Comparison of ENCODE assay signal across 8 cellular contexts in the genomic region with DNA sequence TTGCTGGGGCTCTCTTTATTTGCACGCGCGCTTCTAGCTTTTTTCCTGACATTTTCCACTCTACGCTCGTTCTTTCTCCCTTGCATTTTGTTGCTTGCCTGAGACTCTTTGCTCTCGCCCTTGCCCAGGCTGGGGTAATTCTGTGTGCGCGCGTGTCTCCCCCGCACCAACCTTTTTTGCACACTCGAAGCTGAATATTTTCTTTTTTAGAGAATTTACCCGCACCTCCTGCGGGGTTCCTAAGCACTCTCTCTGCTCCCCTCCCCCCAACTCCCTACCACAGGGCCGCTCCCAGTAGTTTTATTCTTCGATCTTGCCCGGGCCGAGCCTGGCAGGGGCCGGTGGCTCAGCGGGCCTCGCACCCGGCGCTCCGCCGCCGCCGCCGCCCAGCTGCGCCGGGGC. TPM values are rescaled to one million over a fixed set of nuclear protein-coding genes. Genes with fewer than 3 reads are reported as not detected.
A peak's percentile ranks its signal among the peaks of the same experiment; 100 is the strongest.
DNase-seq lines count a peak whose midpoint lies in the region; ATAC-seq and TF ChIP-seq lines count a peak whose summit lies in the region.

No MANE protein-coding gene starts in this region.

- H3K4me3 ChIP-seq in adipocyte (ENCODE audit: low read length), result peak overlapping the region; percentile 90
- H3K4me3 ChIP-seq in lower leg skin (ENCODE audit: low read depth, poor library complexity, severe bottlenecking), result peak overlapping the region; percentile 33
- H3K4me3 ChIP-seq in transverse colon, result peak overlapping the region; percentile 54 to 89 (median 72)

- H3K27ac ChIP-seq in transverse colon, result peak overlapping the region; percentile 86 to 93 (median 89)

- peak overlapping the region; percentile 88 for H3K9ac ChIP-seq in adipocyte (ENCODE audit: low read length)

- H3K36me3 Mint-ChIP-seq in activated T-cell treated with anti-CD3 and anti-CD28 coated beads, Interleukin-2, amount 50 U/mL, for 4 hours (ENCODE audit: insufficient read depth), result peaks cover 5% of the 10 kb centered on the region

- TF ChIP-seq EP300 in transverse colon (IDR thresholded peaks at IDR 0.05; ENCODE audit: low read depth), result no peak

- peak overlapping the region; percentile 95 for H3K4me3 Mint-ChIP-seq in activated T-cell treated with anti-CD3 and anti-CD28 coated beads, Interleukin-2, amount 50 U/mL, for 4 hours

- TF ChIP-seq CTCF in lower leg skin (IDR thresholded peaks at IDR 0.05), result no peak
- TF ChIP-seq CTCF in transverse colon (IDR thresholded peaks at IDR 0.05), result no peak

- H3K9me3 Mint-ChIP-seq in activated T-cell treated with anti-CD3 and anti-CD28 coated beads, Interleukin-2, amount 50 U/mL, for 4 hours, result no peaks in the 10 kb centered on the region

- intact Hi-C loops in lower leg skin (cut with DNase I; ENCODE audit: low total_unique reads), result loop anchor here (5.0 kb wide), 1 partner anchor 576 kb away; no protein-coding TSS in a partner anchor
- intact Hi-C loops in transverse colon (cut with DNase I; ENCODE audit: low total_unique reads), result loop anchor here (5.0 to 10.0 kb wide), 2 partner anchors 571 to 858 kb away; partner anchors contain the start of gene PPP1R2

- H3K27me3 ChIP-seq in adipocyte (replicated peaks; ENCODE audit: control insufficient read depth, insufficient read depth, low read length) (no peaks in the 10 kb centered on the region), transverse colon (no peaks in the 10 kb centered on the region)

- H3K4me1 ChIP-seq in adipocyte (ENCODE audit: control insufficient read depth, insufficient read depth, low read length) (peaks cover 40% of the 10 kb centered on the region), transverse colon (peaks cover 0 to 52% (median 35%) of the 10 kb centered on the region in 4 donors)

- H3K9me3 ChIP-seq in adipocyte (ENCODE audit: control insufficient read depth, low read length) (no peaks in the 10 kb centered on the region), transverse colon (no peaks in the 10 kb centered on the region)

- H3K27me3 Mint-ChIP-seq in activated T-cell treated with anti-CD3 and anti-CD28 coated beads, Interleukin-2, amount 50 U/mL, for 4 hours (ENCODE audit: low read depth), result peaks cover 20% of the 10 kb centered on the region

- in situ Hi-C loops in transverse colon (cut with MboI; ENCODE audit: low pct_ligation_motif_present in 1 of 4, low pct_unique_long_range_greater_than_20kb in 1 of 4, low sequenced_read_pairs in 3 of 4), result loop anchor here (10.0 to 25.0 kb wide), 5 partner anchors 276 to 851 kb away; partner anchors contain the start of gene PPP1R2 (in 2 of the 4)

- H3K36me3 ChIP-seq in adipocyte (ENCODE audit: control insufficient read depth, insufficient read depth, low read length, severe bottlenecking) (no peaks in the 10 kb centered on the region), transverse colon (no peaks in the 10 kb centered on the region)

- 0% methylated on average over 28 to 29 of the region's 29 CpGs for WGBS in lower leg skin, 2 donors
- WGBS in transverse colon (ENCODE audit: low coverage in 1 of 2), 2 donors, result 0 to 1% methylated on average over 11 to 29 of the region's 29 CpGs

- ATAC-seq in activated T-cell treated with anti-CD3 and anti-CD28 coated beads, Interleukin-2, amount 50 U/mL, for 4 hours, result no peak
- ATAC-seq in GM19455 (IDR thresholded peaks at IDR 0.05; ENCODE audit: unreplicated experiment), result no peak
- ATAC-seq in GM21529 (IDR thresholded peaks at IDR 0.05; ENCODE audit: unreplicated experiment), result no peak

- TF ChIP-seq POLR2A in lower leg skin (IDR thresholded peaks at IDR 0.05), result no peak
- no peak for TF ChIP-seq POLR2A in transverse colon (IDR thresholded peaks at IDR 0.05)

- peaks cover 66% of the 10 kb centered on the region for H3K4me1 Mint-ChIP-seq in activated T-cell treated with anti-CD3 and anti-CD28 coated beads, Interleukin-2, amount 50 U/mL, for 4 hours (ENCODE audit: low read depth)

- no peak for DNase-seq in activated T-cell treated with anti-CD3 and anti-CD28 coated beads, Interleukin-2, amount 50 U/mL, for 4 hours
- DNase-seq in activated T-cell treated with anti-CD3 and anti-CD28 coated beads for 4 hours, result no peak
- DNase-seq in adipocyte (ENCODE audit: low read depth), result no peak
- DNase-seq in lower leg skin (ENCODE audit: low spot score in 2 of 2), result no peak
- DNase-seq in transverse colon, result no peak
- no peak for DNase-seq in NCI-H2227 (lab: John Stamatoyannopoulos, UW; ENCODE audit: unreplicated experiment)

RNA-seq across cellular contexts. Expression of gene FAM43A, which starts 0.7 kb away (rescaled TPM):
- total RNA-seq in activated T-cell treated with anti-CD3 and anti-CD28 coated beads, Interleukin-2, amount 50 U/mL, for 4 hours, result 10 to 100 TPM in 2 of 3 donors, 1 to 10 TPM in 1; 9.9 to 27.8 (median 19.8) TPM
- total RNA-seq in lower leg skin, result 100 to 1,000 TPM in 1 of 4 donors, 10 to 100 TPM in 3; 56.0 to 104 (median 77.1) TPM
- 100 to 1,000 TPM in 2 of 4 donors, 10 to 100 TPM in 2; 31.2 to 111 (median 95.9) TPM for total RNA-seq in transverse colon

RNA-seq across cellular contexts. Expression of gene LSG1, which starts 14.4 kb away (rescaled TPM):
- 10 to 100 TPM; 68.4 to 82.0 (median 70.3) TPM for total RNA-seq in activated T-cell treated with anti-CD3 and anti-CD28 coated beads, Interleukin-2, amount 50 U/mL, for 4 hours
- total RNA-seq in lower leg skin (10 to 100 TPM; 31.7 to 45.9 (median 38.9) TPM), transverse colon (10 to 100 TPM; 18.7 to 69.9 (median 52.8) TPM)

RNA-seq across cellular contexts. Expression of gene TMEM44, which starts 53.2 kb away (rescaled TPM):
- total RNA-seq in activated T-cell treated with anti-CD3 and anti-CD28 coated beads, Interleukin-2, amount 50 U/mL, for 4 hours, result 1 to 10 TPM; 1.1 to 2.4 (median 2.0) TPM
- total RNA-seq in lower leg skin (1 to 10 TPM; 1.2 to 8.5 (median 4.6) TPM), transverse colon (100 to 1,000 TPM in 1 of 4 donors, 10 to 100 TPM in 3; 52.0 to 101 (median 58.8) TPM)

Comparison
In these comparisons a context has a peak if more than half of its experiments do, and no peak if none do; other contexts are left out.
1. H3K4me3 ChIP-seq: peak in every context shown above with its lines; median percentile 90 in adipocyte; 72 in transverse colon; 33 in lower leg skin.
2. RNA of gene TMEM44, which starts 53.2 kb away (total RNA-seq): 52.0 to 101 TPM in transverse colon; 1.2 to 8.5 TPM in lower leg skin and 1.1 to 2.4 TPM in activated T-cell treated with anti-CD3 and anti-CD28 coated beads, Interleukin-2, amount 50 U/mL, for 4 hours; every median in the first group is over 4 times any median in the second.